ENCODE assay signal across 1 cellular context in genomic region chr1:223035724-223036478, GRCh38.
TF ChIP-seq lines count a peak whose summit lies in the region.

No MANE protein-coding gene starts in this region.

TF ChIP-seq in GM23338, 12 proteins besides CTCF, POLR2A, EP300 and RAD21 (continued from another document):
- no peak for TF ChIP-seq ZNF462 (CRISPR knock-in tag; IDR thresholded peaks at IDR 0.05)
- TF ChIP-seq POLR2AphosphoS5 (IDR thresholded peaks at IDR 0.05; ENCODE audit: low read depth) = no peak
- TF ChIP-seq, protein P1, sequence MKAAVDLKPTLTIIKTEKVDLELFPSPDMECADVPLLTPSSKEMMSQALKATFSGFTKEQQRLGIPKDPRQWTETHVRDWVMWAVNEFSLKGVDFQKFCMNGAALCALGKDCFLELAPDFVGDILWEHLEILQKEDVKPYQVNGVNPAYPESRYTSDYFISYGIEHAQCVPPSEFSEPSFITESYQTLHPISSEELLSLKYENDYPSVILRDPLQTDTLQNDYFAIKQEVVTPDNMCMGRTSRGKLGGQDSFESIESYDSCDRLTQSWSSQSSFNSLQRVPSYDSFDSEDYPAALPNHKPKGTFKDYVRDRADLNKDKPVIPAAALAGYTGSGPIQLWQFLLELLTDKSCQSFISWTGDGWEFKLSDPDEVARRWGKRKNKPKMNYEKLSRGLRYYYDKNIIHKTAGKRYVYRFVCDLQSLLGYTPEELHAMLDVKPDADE (IDR thresholded peaks at IDR 0.05) = no peak
- TF ChIP-seq EZH2phosphoT487 (IDR thresholded peaks at IDR 0.05; ENCODE audit: unreplicated experiment) = no peak
